In genomic region chr20:10219452-10219791, GRCh38 we compare ENCODE assay signal across 8 cellular contexts. TPM values are rescaled to one million over a fixed set of nuclear protein-coding genes. Genes with fewer than 3 reads are reported as not detected.
DNase-seq lines count a peak whose midpoint lies in the region; ATAC-seq, FAIRE-seq and TF ChIP-seq lines count a peak whose summit lies in the region.

No MANE protein-coding gene starts in this region.

- RAD21 ChIA-PET in HCT116 (lab: Charles Lee; ENCODE audit: low non-redundant PET in 1 of 2, low total read pairs in 2 of 2, uncharacterized antibody in 2 of 2, unreplicated experiment in 2 of 2) = no interaction called here

- TF ChIP-seq CTCF in HCT116 (IDR thresholded peaks at IDR 0.05 in 2 of 3, conservative IDR thresholded peaks at IDR 0.05 in 1 of 3; ENCODE audit: borderline replicate concordance in 1 of 3, insufficient read depth in 1 of 3, low read depth in 2 of 3, low read length in 2 of 3) (no peak), brain microvascular endothelial cell (IDR thresholded peaks at IDR 0.05; ENCODE audit: low read depth, low read length, missing control alignments) (no peak)

- peak; percentile 85 for ATAC-seq in HCT116

- H3K9ac ChIP-seq in HCT116 (ENCODE audit: low read length) (no peak overlapping the region), iPS-18a (ENCODE audit: low read length) (no peak overlapping the region)

- DNase-seq in DMS 273 (lab: John Stamatoyannopoulos, UW; ENCODE audit: unreplicated experiment) (peak; percentile 90), HCT116 (ENCODE audit: low read depth, low spot score) (no peak), NCI-H128 (lab: John Stamatoyannopoulos, UW; ENCODE audit: unreplicated experiment) (peak; percentile 29), UCSD-AML1 (lab: John Stamatoyannopoulos, UW; ENCODE audit: unreplicated experiment) (peak; percentile 68), brain microvascular endothelial cell (peak; percentile 26), small intestine (peak; percentile 42), DMS79 treated with DMSO at 0.1 percent for 48 hours (lab: John Stamatoyannopoulos, UW) (no peak)

- H3K36me3 ChIP-seq in HCT116 (ENCODE audit: control insufficient read depth in 1 of 2, insufficient read depth in 2 of 2, low read length in 2 of 2) (no peaks in the 10 kb centered on the region), brain microvascular endothelial cell (replicated peaks) (no peaks in the 10 kb centered on the region), iPS-18a (ENCODE audit: control insufficient read depth, low read depth, low read length) (no peaks in the 10 kb centered on the region), small intestine (ENCODE audit: control insufficient read depth in 2 of 2, insufficient read depth in 2 of 2, low read length in 2 of 2) (no peaks in the 10 kb centered on the region)

- H3K79me2 ChIP-seq in HCT116 (ENCODE audit: insufficient read depth, low read length) = no peaks in the 10 kb centered on the region

- no TSS peak for BruUV-seq in HCT116 (replicated peaks; lab: Mats Ljungman, UMichigan)

- H3K9me3 ChIP-seq in HCT116 (ENCODE audit: control insufficient read depth in 1 of 2, insufficient read depth in 1 of 2, low read depth in 1 of 2, low read length in 2 of 2) (no peaks in the 10 kb centered on the region), iPS-18a (ENCODE audit: control insufficient read depth, low read depth, low read length) (no peaks in the 10 kb centered on the region), small intestine (ENCODE audit: control insufficient read depth, low read depth) (no peaks in the 10 kb centered on the region)

- no peak overlapping the region for H2AFZ ChIP-seq in HCT116 (ENCODE audit: low read depth, low read length, poor library complexity, severe bottlenecking)

- H3K27me3 ChIP-seq in HCT116 (ENCODE audit: insufficient read depth, low read length) (peaks cover 15% of the 10 kb centered on the region; the same call in 1 of the 2 replicates), brain microvascular endothelial cell (replicated peaks) (peaks cover 6% of the 10 kb centered on the region), iPS-18a (ENCODE audit: control insufficient read depth, insufficient read depth, low read length) (peaks cover 44% of the 10 kb centered on the region), small intestine (ENCODE audit: control insufficient read depth in 2 of 2, insufficient read depth in 2 of 2, low read length in 2 of 2) (peaks cover 0 to 15% of the 10 kb centered on the region in 2 donors)

- in situ Hi-C loops in brain microvascular endothelial cell (cut with HindIII; ENCODE audit: low pct_ligation_motif_present, low sequenced_read_pairs) = no loop called here

- peaks cover 4 to 6% of the 10 kb centered on the region in 2 experiments; a peak in 2 of 4 replicates for H3K4me1 ChIP-seq in HCT116 (ENCODE audit: control insufficient read depth in 1 of 2, insufficient read depth in 2 of 2, low read length in 2 of 2)
- peaks cover 9% of the 10 kb centered on the region for H3K4me1 ChIP-seq in iPS-18a (ENCODE audit: control insufficient read depth, low read depth, low read length)
- H3K4me1 ChIP-seq in small intestine (ENCODE audit: control insufficient read depth in 2 of 2, insufficient read depth in 1 of 2, low read depth in 1 of 2, low read length in 1 of 2) = peaks cover 0 to 7% of the 10 kb centered on the region in 2 donors

- TF ChIP-seq POLR2A in HCT116 (IDR thresholded peaks at IDR 0.05; ENCODE audit: borderline replicate concordance, extremely low read depth, insufficient read depth, insufficient read length) = no peak

- no peak for TF ChIP-seq RAD21 in HCT116 (IDR thresholded peaks at IDR 0.05; ENCODE audit: low read depth)

- FAIRE-seq in small intestine (lab: Jason Lieb, UNC) = no peak

- H3K4me3 ChIP-seq in HCT116 (replicated peaks in 1 of 2; ENCODE audit: low read depth in 1 of 2, low read length in 2 of 2) (peak overlapping the region; percentile 34 to 49; a peak in 3 of 4 replicates), brain microvascular endothelial cell (ENCODE audit: low read depth, low read length) (peak overlapping the region; percentile 72), iPS-18a (ENCODE audit: low read length) (peak overlapping the region; percentile 82), small intestine (ENCODE audit: low read depth in 1 of 2, low read length in 2 of 2) (no peak overlapping the region)

- H3K9me2 ChIP-seq in HCT116 (ENCODE audit: insufficient read depth) = no peaks in the 10 kb centered on the region

- H4K20me1 ChIP-seq in HCT116 (ENCODE audit: insufficient read depth) = no peaks in the 10 kb centered on the region

- no peak overlapping the region for H3K27ac ChIP-seq in HCT116 (ENCODE audit: low read depth, low read length)
- no peak overlapping the region for H3K27ac ChIP-seq in brain microvascular endothelial cell
- no peak overlapping the region for H3K27ac ChIP-seq in iPS-18a (ENCODE audit: low read length)
- H3K27ac ChIP-seq in small intestine (ENCODE audit: low read depth in 1 of 2, low read length in 1 of 2) = no peak overlapping the region

- peak overlapping the region; percentile 75 for H3K4me2 ChIP-seq in HCT116 (ENCODE audit: low read length)

- CTCF ChIA-PET in HCT116 (lab: Charles Lee) = no interaction called here

- intact Hi-C loops in HCT116 (cut with micrococcal nuclease) = no loop called here

- 1 to 5% (median 4%) methylated on average over 28 to 32 of the region's 32 CpGs for WGBS in small intestine, 3 donors

- POLR2A ChIA-PET in HCT116 (lab: Charles Lee) = no interaction called here

TF ChIP-seq in HCT116, 20 proteins besides CTCF, POLR2A, EP300 and RAD21:
- TF ChIP-seq JUND (IDR thresholded peaks at IDR 0.05) = no peak
- no peak for TF ChIP-seq ZNF274 (IDR thresholded peaks at IDR 0.05; ENCODE audit: low read depth, low read length)
- peak; percentile 22 for TF ChIP-seq TCF7L2 (IDR thresholded peaks at IDR 0.05; ENCODE audit: borderline replicate concordance, extremely low read depth, insufficient read depth, insufficient read length)
- TF ChIP-seq MAX (IDR thresholded peaks at IDR 0.05) = peak; percentile 62
- TF ChIP-seq ZFX (IDR thresholded peaks at IDR 0.05) = no peak
- TF ChIP-seq CBX3 (IDR thresholded peaks at IDR 0.05; ENCODE audit: low read depth) = peak; percentile 51; the same call in 1 of the 2 replicates
- TF ChIP-seq YY1 (IDR thresholded peaks at IDR 0.05; ENCODE audit: extremely low read depth, insufficient replicate concordance, low read depth, low read length) = no peak
- peak; percentile 98 for TF ChIP-seq REST (IDR thresholded peaks at IDR 0.05; ENCODE audit: low read depth)
- TF ChIP-seq ZBTB33 (IDR thresholded peaks at IDR 0.05; ENCODE audit: extremely low read depth, insufficient replicate concordance, low read length) = no peak
- no peak for TF ChIP-seq CEBPB (IDR thresholded peaks at IDR 0.05; ENCODE audit: low read depth)
- no peak for TF ChIP-seq EGR1 (IDR thresholded peaks at IDR 0.05; ENCODE audit: low read depth)
- no peak for TF ChIP-seq SP1 (IDR thresholded peaks at IDR 0.05; ENCODE audit: low read depth)
- peak; percentile 88 for TF ChIP-seq SIN3A (IDR thresholded peaks at IDR 0.05; ENCODE audit: low read depth)
- no peak for TF ChIP-seq FOSL1 (IDR thresholded peaks at IDR 0.05; ENCODE audit: low read depth)
- no peak for TF ChIP-seq SRF (IDR thresholded peaks at IDR 0.05; ENCODE audit: low read depth)
- no peak for TF ChIP-seq ELF1 (IDR thresholded peaks at IDR 0.05; ENCODE audit: borderline replicate concordance, low read depth)
- no peak for TF ChIP-seq POLR2AphosphoS5 (IDR thresholded peaks at IDR 0.05; ENCODE audit: low read depth, low read length)
TF ChIP-seq in HCT116: peak in this region for 5.

RNA-seq across cellular contexts. Expression of gene SNAP25, which starts 0.8 kb away (rescaled TPM):
- 0.39 TPM for total RNA-seq in HCT116 (2021; ENCODE audit: unreplicated experiment)
- polyA plus RNA-seq in HCT116 (2012) = 0.04 and 0.18 TPM in 2 replicates
- 10 to 100 TPM in 1 of 3 donors, 1 to 10 TPM in 2; 2.0 to 10.7 (median 2.2) TPM for polyA plus RNA-seq in small intestine

Comparison
In these comparisons a context has a peak if more than half of its experiments do, and no peak if none do; other contexts are left out.
1. DNase-seq: peak in DMS 273 (single experiment), NCI-H128 (single experiment), UCSD-AML1 (single experiment), brain microvascular endothelial cell (single experiment) and small intestine (single experiment); none in HCT116 (single experiment) and DMS79 treated with DMSO at 0.1 percent for 48 hours (single experiment).
2. H3K4me3 ChIP-seq: peak in HCT116 (2 of 2), brain microvascular endothelial cell (single experiment) and iPS-18a (single experiment); none in small intestine (0 of 2).